ENCODE assay signal across 20 cellular contexts in genomic region chr1:187027259-187027658, GRCh38.
A peak's percentile ranks its signal among the peaks of the same experiment; 100 is the strongest.
DNase-seq lines count a peak whose midpoint lies in the region; ATAC-seq and TF ChIP-seq lines count a peak whose summit lies in the region.
"Had no signal": no experiment of that assay in that cellular context is flagged by ENCODE, and none has a peak within 500 bp of the region (broad histone marks: within the 10 kb centered on the region; RNA-seq: fewer than 3 reads in every experiment).

No MANE protein-coding gene starts in this region.

- ATAC-seq in stimulated activated naive CD8-positive, alpha-beta T cell treated with anti-CD3 and anti-CD28 coated beads, Interleukin-15, amount 100 ng/mL, for 72 hours: peak; percentile 58
- no peak for ATAC-seq in stimulated activated naive CD8-positive, alpha-beta T cell treated with anti-CD3 and anti-CD28 coated beads, Interleukin-15, Interleukin-2, amounts not matched to agents 100 U/mL and 50 U/mL, for 24 hours

- TF ChIP-seq CTCF in thyroid gland (IDR thresholded peaks at IDR 0.05): no peak

- H3K27me3 ChIP-seq in thyroid gland: no peaks in the 10 kb centered on the region
- H3K27me3 ChIP-seq: BE2C had no signal

- no peak overlapping the region for H3K4me3 ChIP-seq in thyroid gland (replicated peaks in 1 of 3)
- H3K4me3 ChIP-seq: PC-9 had no signal

- H3K4me1 Mint-ChIP-seq in stimulated activated naive CD8-positive, alpha-beta T cell treated with anti-CD3 and anti-CD28 coated beads, Interleukin-15, amount 100 ng/mL, for 72 hours: no peaks in the 10 kb centered on the region
- H3K4me1 Mint-ChIP-seq: CD4-positive, CD25-positive, alpha-beta regulatory T cell had no signal

- H3K9me3 ChIP-seq in thyroid gland: no peaks in the 10 kb centered on the region
- H3K9me3 ChIP-seq: BE2C had no signal

- DNase-seq in stimulated activated naive CD8-positive, alpha-beta T cell treated with anti-CD3 and anti-CD28 coated beads, Interleukin-15, amount 100 ng/mL, for 72 hours: no peak
- DNase-seq in stimulated activated naive CD8-positive, alpha-beta T cell treated with anti-CD3 and anti-CD28 coated beads, Interleukin-15, Interleukin-2, amounts not matched to agents 100 U/mL and 50 U/mL, for 24 hours: no peak
- DNase-seq in T1000 (lab: John Stamatoyannopoulos, UW) (peak; percentile 47), kidney tubule cell (ENCODE audit: low spot score) (peak; percentile 6), thyroid gland (no peak), COLO829 (ENCODE audit: low spot score) (no peak), T-helper 1 cell (no peak)
- DNase-seq: BE2C; CD4-positive, CD25-positive, alpha-beta regulatory T cell; COR-L47; DND-41; IMR-90; NCI-H1694; NCI-H2081 treated with DMSO at 0.1 percent for 48 hours; NCI-H2171 treated with DMSO at 0.1 percent for 48 hours; NCI-H524 treated with DMSO at 0.1 percent for 48 hours; PC-9; RPMI8226; SHP77 had no signal

- H3K4me3 Mint-ChIP-seq in stimulated activated naive CD8-positive, alpha-beta T cell treated with anti-CD3 and anti-CD28 coated beads, Interleukin-15, amount 100 ng/mL, for 72 hours: no peak overlapping the region
- H3K4me3 Mint-ChIP-seq: CD4-positive, CD25-positive, alpha-beta regulatory T cell had no signal

- no peak overlapping the region for H3K27ac ChIP-seq in thyroid gland
- H3K27ac ChIP-seq: KMS-11, PC-9 had no signal

- peaks cover 11 to 26% of the 10 kb centered on the region in 2 donors for H3K9me3 Mint-ChIP-seq in stimulated activated naive CD8-positive, alpha-beta T cell treated with anti-CD3 and anti-CD28 coated beads, Interleukin-15, amount 100 ng/mL, for 72 hours

- no peak for TF ChIP-seq POLR2A in thyroid gland (IDR thresholded peaks at IDR 0.05)

- H3K27ac Mint-ChIP-seq in stimulated activated naive CD8-positive, alpha-beta T cell treated with anti-CD3 and anti-CD28 coated beads, Interleukin-15, amount 100 ng/mL, for 72 hours: no peak overlapping the region
- H3K27ac Mint-ChIP-seq: CD4-positive, CD25-positive, alpha-beta regulatory T cell had no signal

- whole genome bisulfite sequencing in thyroid gland, 2 donors: 83 to 90% methylated on average over 1 of the region's 1 CpG

- H3K36me3 ChIP-seq in thyroid gland: no peaks in the 10 kb centered on the region
- H3K36me3 ChIP-seq: BE2C had no signal

- intact Hi-C loops in thyroid gland (cut with DNase I): no loop called here

- no peaks in the 10 kb centered on the region for H3K4me1 ChIP-seq in thyroid gland
- H3K4me1 ChIP-seq: BE2C had no signal

- no peaks in the 10 kb centered on the region for H3K27me3 Mint-ChIP-seq in stimulated activated naive CD8-positive, alpha-beta T cell treated with anti-CD3 and anti-CD28 coated beads, Interleukin-15, amount 100 ng/mL, for 72 hours
- H3K27me3 Mint-ChIP-seq: CD4-positive, CD25-positive, alpha-beta regulatory T cell had no signal

Comparison
In these comparisons a context has a peak if more than half of its experiments do, and no peak if none do; other contexts are left out.
1. DNase-seq: peak in T1000 (single experiment) and kidney tubule cell (single experiment); none in stimulated activated naive CD8-positive, alpha-beta T cell treated with anti-CD3 and anti-CD28 coated beads, Interleukin-15, amount 100 ng/mL, for 72 hours (0 of 2), stimulated activated naive CD8-positive, alpha-beta T cell treated with anti-CD3 and anti-CD28 coated beads, Interleukin-15, Interleukin-2, amounts not matched to agents 100 U/mL and 50 U/mL, for 24 hours (single experiment), thyroid gland (0 of 2), COLO829 (single experiment) and T-helper 1 cell (0 of 5).